In genomic region chr17:63600569-63601438, GRCh38 we compare ENCODE assay signal across 1 cellular context.
TF ChIP-seq lines count a peak whose summit lies in the region.

Gene TACO1 (plus strand): TSS chr17:63600895. CDS start chr17:63601084, 189 bp downstream.

TF ChIP-seq in A549, 52 proteins besides CTCF, POLR2A, EP300 and RAD21 (continued from another document):
- TF ChIP-seq, protein P1, sequence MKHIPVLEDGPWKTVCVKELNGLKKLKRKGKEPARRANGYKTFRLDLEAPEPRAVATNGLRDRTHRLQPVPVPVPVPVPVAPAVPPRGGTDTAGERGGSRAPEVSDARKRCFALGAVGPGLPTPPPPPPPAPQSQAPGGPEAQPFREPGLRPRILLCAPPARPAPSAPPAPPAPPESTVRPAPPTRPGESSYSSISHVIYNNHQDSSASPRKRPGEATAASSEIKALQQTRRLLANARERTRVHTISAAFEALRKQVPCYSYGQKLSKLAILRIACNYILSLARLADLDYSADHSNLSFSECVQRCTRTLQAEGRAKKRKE (CRISPR knock-in tag; IDR thresholded peaks at IDR 0.05; ENCODE audit: low read depth), result 0 out of 2 replicates have a peak, but pooled peaks have one; percentile 34
- TF ChIP-seq RARB (CRISPR knock-in tag; IDR thresholded peaks at IDR 0.05) (no peak), JUNB (IDR thresholded peaks at IDR 0.05) (no peak), HOXB5 (CRISPR knock-in tag; IDR thresholded peaks at IDR 0.05) (peak; percentile 79), MAZ (IDR thresholded peaks at IDR 0.05; ENCODE audit: borderline replicate concordance, low read depth, low read length) (peak; percentile 84; the same call in 1 of the 2 replicates), MAX (IDR thresholded peaks at IDR 0.05) (peak; percentile 95), CHD4 (IDR thresholded peaks at IDR 0.05; ENCODE audit: borderline replicate concordance) (no peak), FOSL2 (IDR thresholded peaks at IDR 0.05) (no peak), FOSL2 (CRISPR knock-in tag; IDR thresholded peaks at IDR 0.05) (peak; percentile 31), HDAC2 (IDR thresholded peaks at IDR 0.05) (peak; percentile 29; the same call in 1 of the 2 replicates), NFE2L2 (conservative IDR thresholded peaks at IDR 0.05; ENCODE audit: low read length) (no peak), MAFK (IDR thresholded peaks at IDR 0.05; ENCODE audit: partially characterized antibody) (no peak), RNF2 (IDR thresholded peaks at IDR 0.05; ENCODE audit: borderline replicate concordance, low read depth) (no peak), CBX8 (IDR thresholded peaks at IDR 0.05) (no peak), RFX5 (IDR thresholded peaks at IDR 0.05) (peak; percentile 71), ZC3H11A (IDR thresholded peaks at IDR 0.05) (no peak; the same call in 1 of the 2 replicates), CBX2 (IDR thresholded peaks at IDR 0.05; ENCODE audit: borderline replicate concordance, low read depth) (no peak), TFCP2L1 (CRISPR knock-in tag; IDR thresholded peaks at IDR 0.05) (peak; percentile 86), HEYL (CRISPR knock-in tag; IDR thresholded peaks at IDR 0.05) (no peak), GATA3 (IDR thresholded peaks at IDR 0.05; ENCODE audit: borderline replicate concordance) (peak; percentile 57; the same call in 1 of the 2 replicates), EHF (CRISPR knock-in tag; IDR thresholded peaks at IDR 0.05) (no peak), CEBPB (IDR thresholded peaks at IDR 0.05) (peak in 1 of 2 experiments; percentile 28; a peak in 1 of 4 replicates), KDM1A (IDR thresholded peaks at IDR 0.05; ENCODE audit: low read depth) (no peak), FOSB (CRISPR knock-in tag; IDR thresholded peaks at IDR 0.05) (no peak), ESRRA (IDR thresholded peaks at IDR 0.05; ENCODE audit: borderline replicate concordance, low read length) (peak; percentile 78), SMC3 (IDR thresholded peaks at IDR 0.05) (peak; percentile 26; the same call in 1 of the 3 replicates), ZNF302 (CRISPR knock-in tag; IDR thresholded peaks at IDR 0.05) (no peak), ZSCAN20 (CRISPR knock-in tag; IDR thresholded peaks at IDR 0.05) (no peak), MYC (IDR thresholded peaks at IDR 0.05; ENCODE audit: borderline replicate concordance, low read length) (peak; percentile 51; the same call in 1 of the 2 replicates), HOXB13 (CRISPR knock-in tag; IDR thresholded peaks at IDR 0.05; ENCODE audit: low read depth) (no peak), NR3C1 (IDR thresholded peaks at IDR 0.05) (no peak), RCOR1 (IDR thresholded peaks at IDR 0.05; ENCODE audit: low read depth, low read length) (no peak), PHF8 (IDR thresholded peaks at IDR 0.05; ENCODE audit: borderline replicate concordance, low read depth) (peak; percentile 98)
- TF ChIP-seq, protein P2, sequence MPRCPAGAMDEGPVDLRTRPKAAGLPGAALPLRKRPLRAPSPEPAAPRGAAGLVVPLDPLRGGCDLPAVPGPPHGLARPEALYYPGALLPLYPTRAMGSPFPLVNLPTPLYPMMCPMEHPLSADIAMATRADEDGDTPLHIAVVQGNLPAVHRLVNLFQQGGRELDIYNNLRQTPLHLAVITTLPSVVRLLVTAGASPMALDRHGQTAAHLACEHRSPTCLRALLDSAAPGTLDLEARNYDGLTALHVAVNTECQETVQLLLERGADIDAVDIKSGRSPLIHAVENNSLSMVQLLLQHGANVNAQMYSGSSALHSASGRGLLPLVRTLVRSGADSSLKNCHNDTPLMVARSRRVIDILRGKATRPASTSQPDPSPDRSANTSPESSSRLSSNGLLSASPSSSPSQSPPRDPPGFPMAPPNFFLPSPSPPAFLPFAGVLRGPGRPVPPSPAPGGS (IDR thresholded peaks at IDR 0.05), result peak; percentile 79
- TF ChIP-seq, protein P3, sequence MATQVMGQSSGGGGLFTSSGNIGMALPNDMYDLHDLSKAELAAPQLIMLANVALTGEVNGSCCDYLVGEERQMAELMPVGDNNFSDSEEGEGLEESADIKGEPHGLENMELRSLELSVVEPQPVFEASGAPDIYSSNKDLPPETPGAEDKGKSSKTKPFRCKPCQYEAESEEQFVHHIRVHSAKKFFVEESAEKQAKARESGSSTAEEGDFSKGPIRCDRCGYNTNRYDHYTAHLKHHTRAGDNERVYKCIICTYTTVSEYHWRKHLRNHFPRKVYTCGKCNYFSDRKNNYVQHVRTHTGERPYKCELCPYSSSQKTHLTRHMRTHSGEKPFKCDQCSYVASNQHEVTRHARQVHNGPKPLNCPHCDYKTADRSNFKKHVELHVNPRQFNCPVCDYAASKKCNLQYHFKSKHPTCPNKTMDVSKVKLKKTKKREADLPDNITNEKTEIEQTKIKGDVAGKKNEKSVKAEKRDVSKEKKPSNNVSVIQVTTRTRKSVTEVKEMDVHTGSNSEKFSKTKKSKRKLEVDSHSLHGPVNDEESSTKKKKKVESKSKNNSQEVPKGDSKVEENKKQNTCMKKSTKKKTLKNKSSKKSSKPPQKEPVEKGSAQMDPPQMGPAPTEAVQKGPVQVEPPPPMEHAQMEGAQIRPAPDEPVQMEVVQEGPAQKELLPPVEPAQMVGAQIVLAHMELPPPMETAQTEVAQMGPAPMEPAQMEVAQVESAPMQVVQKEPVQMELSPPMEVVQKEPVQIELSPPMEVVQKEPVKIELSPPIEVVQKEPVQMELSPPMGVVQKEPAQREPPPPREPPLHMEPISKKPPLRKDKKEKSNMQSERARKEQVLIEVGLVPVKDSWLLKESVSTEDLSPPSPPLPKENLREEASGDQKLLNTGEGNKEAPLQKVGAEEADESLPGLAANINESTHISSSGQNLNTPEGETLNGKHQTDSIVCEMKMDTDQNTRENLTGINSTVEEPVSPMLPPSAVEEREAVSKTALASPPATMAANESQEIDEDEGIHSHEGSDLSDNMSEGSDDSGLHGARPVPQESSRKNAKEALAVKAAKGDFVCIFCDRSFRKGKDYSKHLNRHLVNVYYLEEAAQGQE (IDR thresholded peaks at IDR 0.05), result no peak
- TF ChIP-seq, protein P4, sequence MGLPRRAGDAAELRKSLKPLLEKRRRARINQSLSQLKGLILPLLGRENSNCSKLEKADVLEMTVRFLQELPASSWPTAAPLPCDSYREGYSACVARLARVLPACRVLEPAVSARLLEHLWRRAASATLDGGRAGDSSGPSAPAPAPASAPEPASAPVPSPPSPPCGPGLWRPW (IDR thresholded peaks at IDR 0.05), result no peak
